In the genomic region with DNA sequence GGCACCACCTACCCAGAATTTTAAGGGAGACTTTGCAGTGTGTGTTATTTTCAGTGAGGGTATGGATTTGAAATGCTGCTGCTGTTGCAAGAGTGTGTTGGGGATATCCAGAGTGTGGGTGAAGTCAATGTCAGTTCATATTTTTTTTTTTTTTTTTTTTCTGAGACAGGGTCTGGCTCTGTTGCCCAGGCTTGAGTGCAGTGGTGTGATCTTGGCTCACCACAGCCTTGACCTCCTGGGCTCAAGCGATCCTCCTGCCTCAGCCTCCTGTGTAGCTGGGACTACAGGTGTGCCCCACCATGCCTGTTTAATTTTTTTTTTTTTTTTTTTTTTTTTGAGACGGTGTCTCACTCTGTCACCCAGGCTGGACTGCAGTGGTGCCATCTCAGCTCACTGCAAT, we compare ENCODE assay signal across 7 cellular contexts. TPM values are rescaled to one million over a fixed set of nuclear protein-coding genes. Genes with fewer than 3 reads are reported as not detected.
DNase-seq lines count a peak whose midpoint lies in the region; ATAC-seq, FAIRE-seq and TF ChIP-seq lines count a peak whose summit lies in the region.
"Not testable (repeated sequence)": the region's sequence is repeated elsewhere in the genome, so short reads cannot be mapped to it uniquely, and the experiment has no call there.
"Had no signal": no experiment of that assay in that cellular context is flagged by ENCODE, and none has a peak within 500 bp of the region (broad histone marks: within the 10 kb centered on the region; RNA-seq: fewer than 3 reads in every experiment).

No MANE protein-coding gene starts in this region.

- in situ Hi-C loops in Panc1 (cut with HindIII; ENCODE audit: low pct_unique_long_range_greater_than_20kb, low sequenced_read_pairs); K562 (cut with MboI): not testable (repeated sequence)

- TF ChIP-seq CTCF in HEK293 (tag by site-specific recombination; IDR thresholded peaks at IDR 0.05); Panc1 (IDR thresholded peaks at IDR 0.05); K562 (IDR thresholded peaks at IDR 0.05 in 2 of 3, conservative IDR thresholded peaks at IDR 0.05 in 1 of 3; ENCODE audit: insufficient read depth in 2 of 3, low read depth in 1 of 3, low read length in 3 of 3); endothelial cell (IDR thresholded peaks at IDR 0.05; ENCODE audit: unreplicated experiment); neural crest cell (conservative IDR thresholded peaks at IDR 0.05): not testable (repeated sequence)

- H3K4me1 Mint-ChIP-seq in endothelial cell (ENCODE audit: unreplicated experiment) (peaks cover 48% of the 10 kb centered on the region), neural crest cell (peaks cover 36% of the 10 kb centered on the region)

- not testable (repeated sequence) for DNase-seq in Panc1 (ENCODE audit: low read depth, low spot score); K562 (ENCODE audit: extremely low read depth in 1 of 4, low spot score in 3 of 4); endothelial cell (ENCODE audit: low spot score); neural crest cell (ENCODE audit: low read depth, low spot score)
- peak; percentile 24 for DNase-seq in posterior vena cava (ENCODE audit: low spot score)

- H3K9ac ChIP-seq in K562 (ENCODE audit: insufficient read depth in 1 of 2, low read depth in 2 of 2, low read length in 2 of 2), result not testable (repeated sequence)

- TF ChIP-seq EP300 in K562 (IDR thresholded peaks at IDR 0.05; ENCODE audit: low read length), result not testable (repeated sequence)

- BruUV-seq in Panc1 (replicated peaks; lab: Mats Ljungman, UMichigan); K562 (replicated peaks; lab: Mats Ljungman, UMichigan): not testable (repeated sequence)

- not testable (repeated sequence) for H3K79me2 ChIP-seq in K562 (ENCODE audit: control insufficient read depth, insufficient read depth, low read length)

- H3K9me3 ChIP-seq in HEK293 (ENCODE audit: control insufficient read depth, insufficient read depth, low read depth, low read length); Panc1 (ENCODE audit: control insufficient read depth, insufficient read depth, low read depth, low read length); K562 (replicated peaks; ENCODE audit: control insufficient read depth, insufficient read depth, low read depth, low read length): not testable (repeated sequence)

- H3K27me3 ChIP-seq in Panc1 (ENCODE audit: control insufficient read depth, insufficient read depth, low read length), result not testable (repeated sequence)
- H3K27me3 ChIP-seq in K562 (ENCODE audit: control insufficient read depth in 2 of 2, insufficient read depth in 2 of 2, low read length in 2 of 2), result peaks cover 0 to 23% of the 10 kb centered on the region in 2 experiments; a peak in 1 of 5 replicates

- peak overlapping the region; percentile 24 for H3K27ac Mint-ChIP-seq in endothelial cell (ENCODE audit: unreplicated experiment)
- H3K27ac Mint-ChIP-seq in neural crest cell (ENCODE audit: unreplicated experiment), result peak overlapping the region; percentile 70

- FAIRE-seq in K562 (lab: Jason Lieb, UNC), result not testable (repeated sequence)

- H3K4me3 ChIP-seq in HEK293 (ENCODE audit: low read depth, low read length); Panc1 (ENCODE audit: low read depth in 2 of 2, low read length in 2 of 2); K562: not testable (repeated sequence)

- H3K4me2 ChIP-seq in K562 (ENCODE audit: insufficient read depth, low read length), result not testable (repeated sequence)

- H3K4me1 ChIP-seq in HEK293 (ENCODE audit: control insufficient read depth, insufficient read depth, low read length); K562 (replicated peaks in 1 of 2; ENCODE audit: control insufficient read depth in 2 of 2, insufficient read depth in 2 of 2, low read length in 2 of 2): not testable (repeated sequence)
- peaks cover 82% of the 10 kb centered on the region for H3K4me1 ChIP-seq in Panc1 (ENCODE audit: control insufficient read depth, insufficient read depth, low read length)

- H2AFZ ChIP-seq in K562 (ENCODE audit: low read depth, low read length), result not testable (repeated sequence)

- H3K27ac ChIP-seq in HEK293 (ENCODE audit: extremely low read depth, low read depth, low read length); K562 (ENCODE audit: extremely low read depth, low read depth, low read length): not testable (repeated sequence)
- H3K27ac ChIP-seq in Panc1 (ENCODE audit: low read length), result peak overlapping the region; percentile 60

- not testable (repeated sequence) for H3K36me3 Mint-ChIP-seq in endothelial cell (ENCODE audit: low read depth, unreplicated experiment)
- H3K36me3 Mint-ChIP-seq in neural crest cell (ENCODE audit: low read depth), result peaks cover 27% of the 10 kb centered on the region

- not testable (repeated sequence) for ATAC-seq in Panc1, K562

- not testable (repeated sequence) for H3K27me3 Mint-ChIP-seq in endothelial cell (ENCODE audit: unreplicated experiment); neural crest cell (ENCODE audit: low read depth)

- H3K9me1 ChIP-seq in K562 (ENCODE audit: control insufficient read depth, insufficient read depth, low read length), result not testable (repeated sequence)

- not testable (repeated sequence) for H3K36me3 ChIP-seq in HEK293 (ENCODE audit: control insufficient read depth in 2 of 2, insufficient read depth in 1 of 2, low read length in 2 of 2); Panc1 (ENCODE audit: control insufficient read depth, insufficient read depth, low read length); K562 (ENCODE audit: control insufficient read depth, insufficient read depth, low read length)

- 0% methylated on average over 1 of the region's 2 CpGs for WGBS in K562 (ENCODE audit: insufficient coverage, low coverage, missing lambda C conversion rate)

- intact Hi-C loops in Panc1 (cut with micrococcal nuclease; ENCODE audit: unreplicated experiment); K562 (cut with micrococcal nuclease): not testable (repeated sequence)
- intact Hi-C loops in posterior vena cava (cut with DNase I), result loop anchor here in 1 of 2 donors (10.0 kb wide), 1 partner anchor 59 kb away; no protein-coding TSS in a partner anchor

- POLR2A ChIA-PET in HEK293 (lab: Yijun Ruan, JAX); K562 (lab: Yijun Ruan, JAX): not testable (repeated sequence)
- POLR2A ChIA-PET in Panc1 (lab: Charles Lee), result interaction anchor here (0.7 to 1.1 kb wide), 3 partner anchors 18 to 71 kb away, joined by 3 to 5 read pairs (median 3); no protein-coding TSS in a partner anchor

- not testable (repeated sequence) for H3K4me3 Mint-ChIP-seq in endothelial cell (ENCODE audit: unreplicated experiment); neural crest cell

- not testable (repeated sequence) for H3K9me3 Mint-ChIP-seq in endothelial cell (ENCODE audit: unreplicated experiment); neural crest cell

- not testable (repeated sequence) for H4K20me1 ChIP-seq in K562 (replicated peaks; ENCODE audit: control insufficient read depth, insufficient read depth, low read length)

- CTCF ChIA-PET in HEK293 (lab: Yijun Ruan, JAX), result interaction anchor here (0.6 kb wide), 1 partner anchor 114 kb away, joined by 3 read pairs; no protein-coding TSS in a partner anchor
- CTCF ChIA-PET in Panc1 (lab: Charles Lee); K562 (lab: Yijun Ruan, JAX; ENCODE audit: low intra/inter-chr PET ratio): not testable (repeated sequence)

- not testable (repeated sequence) for TF ChIP-seq RAD21 in K562 (CRISPR knock-in tag; conservative IDR thresholded peaks at IDR 0.05 in 1 of 2, IDR thresholded peaks at IDR 0.05 in 1 of 2)

- TF ChIP-seq POLR2A in K562 (conservative IDR thresholded peaks at IDR 0.05), result not testable (repeated sequence)

TF ChIP-seq in HEK293, 187 proteins besides CTCF, POLR2A, EP300 and RAD21 (continues in another document):
- peak; percentile 69; the same call in 1 of the 2 replicates for TF ChIP-seq ZNF121 (tag by site-specific recombination; IDR thresholded peaks at IDR 0.05)

TF ChIP-seq in K562, 482 proteins besides CTCF, POLR2A, EP300 and RAD21:
- TF ChIP-seq ZNF121 (CRISPR knock-in tag; conservative IDR thresholded peaks at IDR 0.05), result peak; percentile 41

RNA-seq across cellular contexts. Expression of a gene that starts 9.5 kb away (rescaled TPM):
- total RNA-seq in Panc1 (2021; ENCODE audit: unreplicated experiment) (107 TPM), K562 (2014; rRNA removed) (2.1 and 2.3 TPM in 2 replicates), K562 (2014; rRNA removed; fragmentation: Illumina TruSeq; extraction: Trizol) (3.0 and 3.1 TPM in 2 replicates), K562 (2015; rRNA removed; fragmentation: Illumina TruSeq; extraction: Trizol) (2.3 and 3.2 TPM in 2 replicates), K562 (2021) (4.3 and 5.5 TPM in 2 replicates), endothelial cell (ENCODE audit: unreplicated experiment) (31.8 TPM), neural crest cell (48.6 and 51.8 TPM in 2 replicates), posterior vena cava (10 to 100 TPM; 28.1 to 31.3 TPM)
- polyA plus RNA-seq in Panc1 (2012; ENCODE audit: insufficient read length), result 57.3 TPM
- 10.7 and 26.2 TPM in 2 replicates for total RNA-seq in K562 (2011; cell fraction: chromatin; rRNA removed; ENCODE audit: low replicate concordance)
- total RNA-seq in K562 (2011; cell fraction: nucleolus; rRNA removed), result 4.8 and 8.2 TPM in 2 replicates
- total RNA-seq in K562 (2011; cell fraction: nucleoplasm; rRNA removed), result 11.8 and 12.5 TPM in 2 replicates
- polyA plus RNA-seq in K562 (2011; rRNA removed) (3.1 and 8.7 TPM in 2 replicates), K562 (2014; fragmentation: Illumina TruSeq; extraction: Trizol) (2.4 and 3.2 TPM in 2 replicates), K562 (2014; fragmentation: Nextera tagmentation; extraction: Ambion mirVana) (under 1 TPM; 0.06 to 0.07 TPM), K562 (2014; rRNA removed) (2.2 and 3.3 TPM in 2 replicates)
- polyA plus RNA-seq in K562 (2011; cell fraction: cytosol; rRNA removed), result 1.3 and 5.1 TPM in 2 replicates
- 5.7 and 20.6 TPM in 2 replicates for polyA plus RNA-seq in K562 (2011; cell fraction: nucleus; rRNA removed)
- polyA plus RNA-seq in K562 (2012), result 2.3 and 2.7 TPM in 2 replicates
- 7.4 and 13.7 TPM in 2 replicates for polyA minus RNA-seq in K562 (2011; rRNA and poly(A)+ RNA removed)
- polyA minus RNA-seq in K562 (2011; cell fraction: cytosol; rRNA and poly(A)+ RNA removed), result 2.7 and 4.9 TPM in 2 replicates
- polyA minus RNA-seq in K562 (2011; cell fraction: nucleus; rRNA and poly(A)+ RNA removed), result 3.9 and 19.9 TPM in 2 replicates
- total RNA-seq: CD4-positive, alpha-beta memory T cell had no signal
- polyA plus RNA-seq: CD4-positive, alpha-beta memory T cell had no signal
